In genomic region chr2:238151205-238151604, GRCh38 we compare ENCODE assay signal across 19 cellular contexts. TPM values are rescaled to one million over a fixed set of nuclear protein-coding genes. Genes with fewer than 3 reads are reported as not detected.
"Had no signal": no experiment of that assay in that cellular context is flagged by ENCODE, and none has a peak within 500 bp of the region (broad histone marks: within the 10 kb centered on the region; RNA-seq: fewer than 3 reads in every experiment).

No MANE protein-coding gene starts in this region.

- H3K4me1 ChIP-seq: colonic mucosa, left ventricle myocardium inferior, sigmoid colon had no signal

- FAIRE-seq: kidney had no signal

- H3K27me3 Mint-ChIP-seq: naive B cell had no signal

- H3K27ac Mint-ChIP-seq: naive B cell, nephron had no signal

- H3K9me3 ChIP-seq: colonic mucosa, esophagus squamous epithelium, left ventricle myocardium inferior, neutrophil, sigmoid colon had no signal

- H3K27ac ChIP-seq: colonic mucosa, esophagus squamous epithelium, left ventricle myocardium inferior, neutrophil, sigmoid colon, skin epidermis had no signal

- H3K4me3 Mint-ChIP-seq: naive B cell, nephron had no signal

- H3K9me3 Mint-ChIP-seq: nephron had no signal

- H3K4me3 ChIP-seq: colonic mucosa, esophagus squamous epithelium, left ventricle myocardium inferior, lung, sigmoid colon, skin epidermis had no signal

- H3K36me3 ChIP-seq: colonic mucosa, esophagus squamous epithelium, left ventricle myocardium inferior, neutrophil, sigmoid colon had no signal

- ATAC-seq: left cardiac atrium had no signal

- H3K36me3 Mint-ChIP-seq: naive B cell had no signal

- H3K27me3 ChIP-seq: colonic mucosa, esophagus squamous epithelium, sigmoid colon had no signal

- DNase-seq: colonic mucosa; dermis blood vessel endothelial cell; esophagus squamous epithelium; foreskin fibroblast; kidney; left cardiac atrium; left ventricle myocardium inferior; mesenchymal stem cell; midbrain; naive B cell; sigmoid colon; stimulated activated CD4-positive, alpha-beta T cell treated with anti-CD3 and anti-CD28 coated beads, Interleukin-12 subunit alpha, Interleukin-12 subunit beta, amount 100 ng/mL, for 4 hours; stimulated activated naive CD4-positive, alpha-beta T cell treated with Interleukin-2 at 50 U/mL for 16 hours; trophoblast cell had no signal

RNA-seq across cellular contexts. Expression of gene KLHL30, which starts 12.7 kb away (rescaled TPM):
- total RNA-seq: dermis blood vessel endothelial cell, pulmonary artery endothelial cell had no signal

RNA-seq across cellular contexts. Expression of gene ESPNL, which starts 51.1 kb away (rescaled TPM):
- total RNA-seq: dermis blood vessel endothelial cell, left ventricle myocardium inferior had no signal
